Comparison of ENCODE assay signal across 11 cellular contexts in the genomic region with DNA sequence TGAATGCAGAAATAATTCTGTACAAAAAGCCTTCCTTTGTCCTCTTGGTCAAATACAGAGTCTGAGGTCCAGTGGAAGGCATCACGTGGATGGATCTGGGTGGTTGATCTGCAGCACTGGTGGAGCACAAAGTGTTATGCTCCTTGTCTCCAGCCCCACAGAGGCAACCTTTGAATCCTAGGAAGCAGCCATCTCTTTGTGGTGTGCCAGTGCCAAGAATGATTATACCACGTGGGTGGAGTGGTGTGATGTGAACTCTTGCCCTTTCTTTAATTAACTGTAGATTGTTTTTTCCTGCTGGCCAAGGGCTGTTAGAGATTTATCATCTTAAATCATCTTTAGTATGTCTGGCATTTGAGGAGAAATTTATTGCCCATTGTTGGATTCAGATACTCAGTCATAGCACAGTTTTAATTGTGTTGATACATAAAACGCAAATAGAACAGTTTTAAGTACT. TPM values are rescaled to one million over a fixed set of nuclear protein-coding genes. Genes with fewer than 3 reads are reported as not detected.
DNase-seq lines count a peak whose midpoint lies in the region; ATAC-seq and TF ChIP-seq lines count a peak whose summit lies in the region.
"Had no signal": no experiment of that assay in that cellular context is flagged by ENCODE, and none has a peak within 500 bp of the region (broad histone marks: within the 10 kb centered on the region; RNA-seq: fewer than 3 reads in every experiment).

No MANE protein-coding gene starts in this region.

- TF ChIP-seq CTCF in ascending aorta (IDR thresholded peaks at IDR 0.05), result no peak

- intact Hi-C loops in ascending aorta (cut with DNase I), result no loop called here

- no peak overlapping the region for H3K27ac ChIP-seq in ascending aorta
- H3K27ac ChIP-seq: lower lobe of right lung had no signal

- peaks cover 0 to 10% of the 10 kb centered on the region in 2 donors for H3K36me3 ChIP-seq in ascending aorta
- H3K36me3 ChIP-seq: lower lobe of right lung had no signal

- peaks cover 0 to 21% of the 10 kb centered on the region in 2 donors for H3K4me1 ChIP-seq in ascending aorta

- H3K4me3 ChIP-seq in ascending aorta, result no peak overlapping the region
- H3K4me3 ChIP-seq: lower lobe of right lung had no signal

- no peaks in the 10 kb centered on the region for H3K9me3 ChIP-seq in ascending aorta
- H3K9me3 ChIP-seq: lower lobe of right lung had no signal

- TF ChIP-seq EP300 in Ishikawa (IDR thresholded peaks at IDR 0.05; ENCODE audit: borderline replicate concordance), result no peak

- ATAC-seq in GM18870 (IDR thresholded peaks at IDR 0.05; ENCODE audit: unreplicated experiment), result no peak
- no peak for ATAC-seq in HG03280 (IDR thresholded peaks at IDR 0.05; ENCODE audit: unreplicated experiment)
- ATAC-seq: activated T-helper 17 cell treated with anti-CD3 and anti-CD28 coated beads, Interleukin-2, amount 50 U/mL, for 72 hours; T-helper 17 cell had no signal

- DNase-seq in NCI-H2196 treated with DMSO at 0.1 percent for 48 hours (lab: John Stamatoyannopoulos, UW; ENCODE audit: unreplicated experiment) (peak; percentile 47), epidermal melanocyte (ENCODE audit: insufficient read length, low spot score) (peak; percentile 69), putamen (ENCODE audit: low spot score) (peak; percentile 69), ascending aorta (ENCODE audit: low spot score in 2 of 2) (no peak)
- DNase-seq: lower lobe of right lung, NCI-H345, T-helper 17 cell had no signal

- no peaks in the 10 kb centered on the region for H3K27me3 ChIP-seq in ascending aorta

- TF ChIP-seq RAD21 in Ishikawa (IDR thresholded peaks at IDR 0.05; ENCODE audit: low read depth), result no peak

TF ChIP-seq in Ishikawa, 13 proteins besides CTCF, POLR2A, EP300 and RAD21:
- TF ChIP-seq TEAD4 (IDR thresholded peaks at IDR 0.05) (peak; percentile 52), CREB1 (IDR thresholded peaks at IDR 0.05; ENCODE audit: low read depth) (no peak), NFIC (IDR thresholded peaks at IDR 0.05) (peak; percentile 75), YY1 (IDR thresholded peaks at IDR 0.05; ENCODE audit: low read depth) (0 out of 2 replicates have a peak, but pooled peaks have one; percentile 15), CEBPB (IDR thresholded peaks at IDR 0.05) (no peak), TAF1 (IDR thresholded peaks at IDR 0.05; ENCODE audit: low read depth) (no peak), EGR1 (IDR thresholded peaks at IDR 0.05) (0 out of 2 replicates have a peak, but pooled peaks have one; percentile 19), ZBTB7A (IDR thresholded peaks at IDR 0.05; ENCODE audit: low read depth) (no peak), FOXM1 (IDR thresholded peaks at IDR 0.05; ENCODE audit: borderline replicate concordance, low read depth) (no peak), TCF12 (IDR thresholded peaks at IDR 0.05; ENCODE audit: low read depth) (no peak)
- TF ChIP-seq, protein P1, sequence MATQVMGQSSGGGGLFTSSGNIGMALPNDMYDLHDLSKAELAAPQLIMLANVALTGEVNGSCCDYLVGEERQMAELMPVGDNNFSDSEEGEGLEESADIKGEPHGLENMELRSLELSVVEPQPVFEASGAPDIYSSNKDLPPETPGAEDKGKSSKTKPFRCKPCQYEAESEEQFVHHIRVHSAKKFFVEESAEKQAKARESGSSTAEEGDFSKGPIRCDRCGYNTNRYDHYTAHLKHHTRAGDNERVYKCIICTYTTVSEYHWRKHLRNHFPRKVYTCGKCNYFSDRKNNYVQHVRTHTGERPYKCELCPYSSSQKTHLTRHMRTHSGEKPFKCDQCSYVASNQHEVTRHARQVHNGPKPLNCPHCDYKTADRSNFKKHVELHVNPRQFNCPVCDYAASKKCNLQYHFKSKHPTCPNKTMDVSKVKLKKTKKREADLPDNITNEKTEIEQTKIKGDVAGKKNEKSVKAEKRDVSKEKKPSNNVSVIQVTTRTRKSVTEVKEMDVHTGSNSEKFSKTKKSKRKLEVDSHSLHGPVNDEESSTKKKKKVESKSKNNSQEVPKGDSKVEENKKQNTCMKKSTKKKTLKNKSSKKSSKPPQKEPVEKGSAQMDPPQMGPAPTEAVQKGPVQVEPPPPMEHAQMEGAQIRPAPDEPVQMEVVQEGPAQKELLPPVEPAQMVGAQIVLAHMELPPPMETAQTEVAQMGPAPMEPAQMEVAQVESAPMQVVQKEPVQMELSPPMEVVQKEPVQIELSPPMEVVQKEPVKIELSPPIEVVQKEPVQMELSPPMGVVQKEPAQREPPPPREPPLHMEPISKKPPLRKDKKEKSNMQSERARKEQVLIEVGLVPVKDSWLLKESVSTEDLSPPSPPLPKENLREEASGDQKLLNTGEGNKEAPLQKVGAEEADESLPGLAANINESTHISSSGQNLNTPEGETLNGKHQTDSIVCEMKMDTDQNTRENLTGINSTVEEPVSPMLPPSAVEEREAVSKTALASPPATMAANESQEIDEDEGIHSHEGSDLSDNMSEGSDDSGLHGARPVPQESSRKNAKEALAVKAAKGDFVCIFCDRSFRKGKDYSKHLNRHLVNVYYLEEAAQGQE (IDR thresholded peaks at IDR 0.05; ENCODE audit: low read depth), result no peak
- TF ChIP-seq, protein P2, sequence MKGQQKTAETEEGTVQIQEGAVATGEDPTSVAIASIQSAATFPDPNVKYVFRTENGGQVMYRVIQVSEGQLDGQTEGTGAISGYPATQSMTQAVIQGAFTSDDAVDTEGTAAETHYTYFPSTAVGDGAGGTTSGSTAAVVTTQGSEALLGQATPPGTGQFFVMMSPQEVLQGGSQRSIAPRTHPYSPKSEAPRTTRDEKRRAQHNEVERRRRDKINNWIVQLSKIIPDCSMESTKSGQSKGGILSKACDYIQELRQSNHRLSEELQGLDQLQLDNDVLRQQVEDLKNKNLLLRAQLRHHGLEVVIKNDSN (IDR thresholded peaks at IDR 0.05), result peak; percentile 78
- TF ChIP-seq, protein P3, sequence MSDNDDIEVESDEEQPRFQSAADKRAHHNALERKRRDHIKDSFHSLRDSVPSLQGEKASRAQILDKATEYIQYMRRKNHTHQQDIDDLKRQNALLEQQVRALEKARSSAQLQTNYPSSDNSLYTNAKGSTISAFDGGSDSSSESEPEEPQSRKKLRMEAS (IDR thresholded peaks at IDR 0.05), result peak; percentile 38; the same call in 1 of the 2 replicates
TF ChIP-seq in Ishikawa: peak in this region for 6.

RNA-seq across cellular contexts. Expression of a gene that starts 31.1 kb away (rescaled TPM):
- total RNA-seq in ascending aorta, result 37.4 TPM

Comparison
In these comparisons a context has a peak if more than half of its experiments do, and no peak if none do; other contexts are left out.
1. DNase-seq: peak in NCI-H2196 treated with DMSO at 0.1 percent for 48 hours (single experiment), epidermal melanocyte (single experiment) and putamen (single experiment); none in ascending aorta (0 of 2).